In the genomic region with DNA sequence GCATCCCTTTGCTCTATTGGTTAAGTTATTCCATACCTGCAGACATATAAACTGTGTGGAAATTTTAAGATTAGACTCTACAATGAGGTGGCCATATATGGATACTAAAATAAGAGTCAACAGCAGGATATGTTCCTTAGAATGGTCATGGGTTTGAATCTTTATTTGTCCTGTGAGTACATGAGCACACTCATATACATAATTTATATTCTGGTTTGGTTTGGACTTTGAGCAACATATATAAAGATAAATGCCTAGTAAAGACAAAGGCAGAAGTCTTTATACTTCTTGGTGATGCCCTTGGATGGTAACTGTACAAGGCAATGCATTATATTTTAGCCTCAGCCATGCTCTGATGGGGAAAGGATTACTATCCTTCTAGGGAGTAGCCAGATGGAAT, we compare ENCODE assay signal across 18 cellular contexts.
"Had no signal": no experiment of that assay in that cellular context is flagged by ENCODE, and none has a peak within 500 bp of the region (broad histone marks: within the 10 kb centered on the region; RNA-seq: fewer than 3 reads in every experiment).

No MANE protein-coding gene starts in this region.

- H3K9me3 Mint-ChIP-seq: activated B cell treated with CpG ODN at 0.5 μM for 24 hours; activated CD4-positive, alpha-beta memory T cell treated with anti-CD3 and anti-CD28 coated beads for 36 hours; activated T-helper 1 cell treated with anti-CD3 and anti-CD28 coated beads, Interleukin-12 subunit alpha, Interleukin-12 subunit beta, Interleukin-2, Interleukin-4 antibody, amounts not matched to agents 30 ng/mL and 10 ng/mL and 1 ng/mL, durations not matched to agents 14 hours and 24 hours and 36 hours; naive thymus-derived CD8-positive, alpha-beta T cell; stimulated activated naive B cell treated with anti-CD40 and anti-IgM and Interleukin-4, amounts not matched to agents 10 μg/mL and 1 μg/mL and 100 μg/mL, for 72 hours; T-helper 2 cell treated with Interferon-gamma antibody and Interleukin-4, amounts not matched to agents 5 μg/mL and 100 μg/mL, for 36 hours had no signal

- H3K4me3 ChIP-seq: esophagus muscularis mucosa, left lung, pancreas, thoracic aorta, upper lobe of left lung had no signal

- H3K27me3 Mint-ChIP-seq: activated B cell treated with CpG ODN at 0.5 μM for 24 hours; activated CD4-positive, alpha-beta memory T cell treated with anti-CD3 and anti-CD28 coated beads for 36 hours; naive thymus-derived CD8-positive, alpha-beta T cell; stimulated activated naive B cell treated with anti-CD40 and anti-IgM and Interleukin-4, amounts not matched to agents 10 μg/mL and 1 μg/mL and 100 μg/mL, for 72 hours had no signal

- H3K9me3 ChIP-seq: esophagus muscularis mucosa, left lung, pancreas, thoracic aorta, upper lobe of left lung had no signal

- H3K27ac Mint-ChIP-seq: activated B cell treated with CpG ODN at 0.5 μM for 24 hours; activated CD4-positive, alpha-beta memory T cell treated with anti-CD3 and anti-CD28 coated beads for 36 hours; activated T-helper 1 cell treated with anti-CD3 and anti-CD28 coated beads, Interleukin-12 subunit alpha, Interleukin-12 subunit beta, Interleukin-2, Interleukin-4 antibody, amounts not matched to agents 30 ng/mL and 10 ng/mL and 1 ng/mL, durations not matched to agents 14 hours and 24 hours and 36 hours; stimulated activated naive B cell treated with anti-CD40 and anti-IgM and Interleukin-4, amounts not matched to agents 10 μg/mL and 1 μg/mL and 100 μg/mL, for 72 hours; T-helper 2 cell treated with Interferon-gamma antibody and Interleukin-4, amounts not matched to agents 5 μg/mL and 100 μg/mL, for 36 hours had no signal

- H3K27me3 ChIP-seq: esophagus muscularis mucosa, left lung, pancreas, upper lobe of left lung had no signal

- FAIRE-seq: keratinocyte, pancreas had no signal

- H3K4me1 Mint-ChIP-seq: activated B cell treated with CpG ODN at 0.5 μM for 24 hours; naive thymus-derived CD8-positive, alpha-beta T cell; stimulated activated naive B cell treated with anti-CD40 and anti-IgM and Interleukin-4, amounts not matched to agents 10 μg/mL and 1 μg/mL and 100 μg/mL, for 72 hours had no signal

- DNase-seq: activated B cell treated with CpG ODN at 0.5 μM for 24 hours; activated CD4-positive, alpha-beta memory T cell treated with anti-CD3 and anti-CD28 coated beads for 36 hours; activated CD4-positive, alpha-beta T cell treated with anti-CD3 and anti-CD28 coated beads for 4 hours; activated gamma-delta T cell treated with Interleukin-2 at 50 U/mL for 16 hours; activated T-cell treated with anti-CD3 and anti-CD28 coated beads for 4 hours; anterior cingulate cortex; cerebellar nuclear complex; effector CD4-positive, alpha-beta T cell; left lung; naive thymus-derived CD8-positive, alpha-beta T cell; pancreas; stimulated activated naive B cell treated with anti-CD40 and anti-IgM and Interleukin-4, amounts not matched to agents 10 μg/mL and 1 μg/mL and 100 μg/mL, for 72 hours; upper lobe of left lung had no signal

- H3K4me3 Mint-ChIP-seq: activated B cell treated with CpG ODN at 0.5 μM for 24 hours; activated CD4-positive, alpha-beta memory T cell treated with anti-CD3 and anti-CD28 coated beads for 36 hours; activated T-helper 1 cell treated with anti-CD3 and anti-CD28 coated beads, Interleukin-12 subunit alpha, Interleukin-12 subunit beta, Interleukin-2, Interleukin-4 antibody, amounts not matched to agents 30 ng/mL and 10 ng/mL and 1 ng/mL, durations not matched to agents 14 hours and 24 hours and 36 hours; naive thymus-derived CD8-positive, alpha-beta T cell; stimulated activated naive B cell treated with anti-CD40 and anti-IgM and Interleukin-4, amounts not matched to agents 10 μg/mL and 1 μg/mL and 100 μg/mL, for 72 hours; T-helper 2 cell treated with Interferon-gamma antibody and Interleukin-4, amounts not matched to agents 5 μg/mL and 100 μg/mL, for 36 hours had no signal

- H3K27ac ChIP-seq: pancreas, thoracic aorta had no signal

- ATAC-seq: naive thymus-derived CD8-positive, alpha-beta T cell; stimulated activated naive B cell treated with anti-CD40 and anti-IgM and Interleukin-4, amounts not matched to agents 10 μg/mL and 1 μg/mL and 100 μg/mL, for 72 hours had no signal
